15 cellular contexts compared by ENCODE assay signal in genomic region chr7:8109196-8110022, GRCh38.
DNase-seq lines count a peak whose midpoint lies in the region; ATAC-seq lines count a peak whose summit lies in the region.
"Had no signal": no experiment of that assay in that cellular context is flagged by ENCODE, and none has a peak within 500 bp of the region (broad histone marks: within the 10 kb centered on the region; RNA-seq: fewer than 3 reads in every experiment).

No MANE protein-coding gene starts in this region.

- DNase-seq in EL (peak; percentile 46), LoVo (ENCODE audit: low spot score) (peak; percentile 6), dedifferentiated amniotic fluid mesenchymal stem cell (ENCODE audit: extremely low spot score) (peak; percentile 30), non-pigmented ciliary epithelial cell (ENCODE audit: low read depth) (peak; percentile 27), SHP77 treated with DMSO at 0.1 percent for 48 hours (lab: John Stamatoyannopoulos, UW) (no peak)
- DNase-seq in stimulated activated CD4-positive, alpha-beta T cell treated with anti-CD3 and anti-CD28 coated beads, Interleukin-4, amount 100 ng/mL, for 4 hours = no peak
- no peak for DNase-seq in activated CD4-positive, alpha-beta T cell treated with anti-CD3 and anti-CD28 coated beads for 1 hour
- DNase-seq: activated effector memory CD4-positive, alpha-beta T cell treated with Interleukin-2 at 50 U/mL for 16 hours; CD4-positive, CD25-positive, alpha-beta regulatory T cell; effector memory CD4-positive, alpha-beta T cell; heart left ventricle; left colon; SJCRH30; upper lobe of left lung had no signal

- ATAC-seq in GM18519 (IDR thresholded peaks at IDR 0.05; ENCODE audit: low FRiP score, unreplicated experiment) = no peak
- ATAC-seq: heart left ventricle, left colon had no signal

Comparison
In these comparisons a context has a peak if more than half of its experiments do, and no peak if none do; other contexts are left out.
1. DNase-seq: peak in EL (single experiment), LoVo (single experiment), dedifferentiated amniotic fluid mesenchymal stem cell (single experiment) and non-pigmented ciliary epithelial cell (single experiment); none in SHP77 treated with DMSO at 0.1 percent for 48 hours (single experiment), stimulated activated CD4-positive, alpha-beta T cell treated with anti-CD3 and anti-CD28 coated beads, Interleukin-4, amount 100 ng/mL, for 4 hours (0 of 2) and activated CD4-positive, alpha-beta T cell treated with anti-CD3 and anti-CD28 coated beads for 1 hour (single experiment).